Comparison of ENCODE assay signal across 24 cellular contexts in the genomic region with DNA sequence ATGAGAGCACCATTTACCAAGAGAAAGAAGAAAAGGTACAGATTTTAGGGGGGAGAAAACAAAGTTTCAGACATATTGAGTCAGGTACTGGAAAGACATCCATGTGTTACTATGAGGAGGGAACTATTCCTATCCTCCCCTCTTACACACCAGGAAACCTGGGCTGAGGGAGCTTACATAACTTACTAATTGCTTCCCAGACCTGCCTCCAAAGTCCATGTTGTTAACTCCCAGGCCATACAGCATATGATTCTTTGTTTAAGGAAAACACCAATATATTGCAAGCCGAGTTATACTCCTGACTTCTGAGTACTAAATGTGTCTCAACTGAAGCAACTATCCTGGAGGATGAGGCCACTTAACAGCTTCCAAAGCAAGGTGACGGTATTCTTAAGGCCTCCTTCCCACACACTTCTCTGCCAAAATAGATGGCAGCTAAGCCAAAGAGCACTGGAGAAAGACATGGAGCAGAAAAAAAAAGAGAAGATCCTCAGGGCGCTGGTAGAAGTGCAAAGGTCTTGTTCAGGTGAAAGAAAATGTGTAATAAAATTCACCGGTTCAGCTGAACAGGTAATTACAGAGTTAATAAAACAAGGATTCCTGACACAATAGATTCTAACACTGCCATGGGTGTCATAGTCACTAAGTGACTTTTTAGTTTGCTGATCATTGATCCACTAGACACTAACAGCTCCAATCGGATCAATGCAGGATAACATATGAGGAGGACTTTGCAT.
DNase-seq lines count a peak whose midpoint lies in the region; ATAC-seq, FAIRE-seq and TF ChIP-seq lines count a peak whose summit lies in the region.
"Had no signal": no experiment of that assay in that cellular context is flagged by ENCODE, and none has a peak within 500 bp of the region (broad histone marks: within the 10 kb centered on the region; RNA-seq: fewer than 3 reads in every experiment).

No MANE protein-coding gene starts in this region.

- in situ Hi-C loops in K562 (cut with MboI): no loop called here
- in situ Hi-C loops in transverse colon (cut with MboI; ENCODE audit: low pct_ligation_motif_present in 1 of 4, low pct_unique_long_range_greater_than_20kb in 1 of 4, low sequenced_read_pairs in 3 of 4): no loop called here

- 47% methylated on average over 5 of the region's 5 CpGs for WGBS in K562 (ENCODE audit: insufficient coverage, low coverage, missing lambda C conversion rate)
- WGBS in transverse colon (ENCODE audit: low coverage in 1 of 2), 2 donors: 51 to 61% methylated on average over 4 to 5 of the region's 5 CpGs

- no peaks in the 10 kb centered on the region for H3K9me3 Mint-ChIP-seq in activated naive CD8-positive, alpha-beta T cell (ENCODE audit: low read depth)
- H3K9me3 Mint-ChIP-seq in activated naive CD8-positive, alpha-beta T cell treated with anti-CD3 and anti-CD28 coated beads, Interleukin-2, amount 50 U/mL, for 24 hours: no peaks in the 10 kb centered on the region
- H3K9me3 Mint-ChIP-seq: HFFc6 had no signal

- no peaks in the 10 kb centered on the region for H3K79me2 ChIP-seq in K562 (ENCODE audit: control insufficient read depth, insufficient read depth, low read length)

- H3K4me3 Mint-ChIP-seq in activated naive CD8-positive, alpha-beta T cell: no peak overlapping the region
- no peak overlapping the region for H3K4me3 Mint-ChIP-seq in activated naive CD8-positive, alpha-beta T cell treated with anti-CD3 and anti-CD28 coated beads, Interleukin-2, amount 50 U/mL, for 24 hours
- H3K4me3 Mint-ChIP-seq: HFFc6 had no signal

- FAIRE-seq in K562 (lab: Jason Lieb, UNC): no peak
- FAIRE-seq: D721Med, HTR-8/SVneo had no signal

- CTCF ChIA-PET in K562 (lab: Yijun Ruan, JAX; ENCODE audit: low intra/inter-chr PET ratio): no interaction called here

- H3K36me3 ChIP-seq in K562 (ENCODE audit: control insufficient read depth, insufficient read depth, low read length): no peaks in the 10 kb centered on the region
- H3K36me3 ChIP-seq in mucosa of descending colon (ENCODE audit: low read depth): no peaks in the 10 kb centered on the region
- no peaks in the 10 kb centered on the region for H3K36me3 ChIP-seq in transverse colon
- H3K36me3 ChIP-seq: HAP-1, MG63 had no signal

- intact Hi-C loops in K562 (cut with micrococcal nuclease): no loop called here
- intact Hi-C loops in mucosa of descending colon (cut with DNase I, micrococcal nuclease): no loop called here
- intact Hi-C loops in transverse colon (cut with DNase I; ENCODE audit: low total_unique reads): no loop called here

- H3K4me2 ChIP-seq in K562 (ENCODE audit: insufficient read depth, low read length): no peak overlapping the region

- H3K27me3 Mint-ChIP-seq in activated naive CD8-positive, alpha-beta T cell: no peaks in the 10 kb centered on the region
- no peaks in the 10 kb centered on the region for H3K27me3 Mint-ChIP-seq in activated naive CD8-positive, alpha-beta T cell treated with anti-CD3 and anti-CD28 coated beads, Interleukin-2, amount 50 U/mL, for 24 hours

- no peaks in the 10 kb centered on the region for H3K27me3 ChIP-seq in K562 (ENCODE audit: control insufficient read depth in 2 of 2, insufficient read depth in 2 of 2, low read length in 2 of 2)
- H3K27me3 ChIP-seq in transverse colon: peaks cover 4% of the 10 kb centered on the region
- H3K27me3 ChIP-seq: MG63 had no signal

- BruUV-seq in K562 (replicated peaks; lab: Mats Ljungman, UMichigan): no TSS peak

- TF ChIP-seq CTCF in K562 (IDR thresholded peaks at IDR 0.05 in 2 of 3, conservative IDR thresholded peaks at IDR 0.05 in 1 of 3; ENCODE audit: insufficient read depth in 2 of 3, low read depth in 1 of 3, low read length in 3 of 3) (no peak), mucosa of descending colon (IDR thresholded peaks at IDR 0.05) (no peak), transverse colon (IDR thresholded peaks at IDR 0.05) (no peak)

- H3K9me3 ChIP-seq in K562 (replicated peaks; ENCODE audit: control insufficient read depth, insufficient read depth, low read depth, low read length): no peaks in the 10 kb centered on the region
- no peaks in the 10 kb centered on the region for H3K9me3 ChIP-seq in mucosa of descending colon
- H3K9me3 ChIP-seq in transverse colon: no peaks in the 10 kb centered on the region
- H3K9me3 ChIP-seq: HAP-1, MG63 had no signal

- TF ChIP-seq RAD21 in K562 (CRISPR knock-in tag; conservative IDR thresholded peaks at IDR 0.05 in 1 of 2, IDR thresholded peaks at IDR 0.05 in 1 of 2): no peak

- H4K20me1 ChIP-seq in K562 (replicated peaks; ENCODE audit: control insufficient read depth, insufficient read depth, low read length): no peaks in the 10 kb centered on the region

- H3K36me3 Mint-ChIP-seq in activated naive CD8-positive, alpha-beta T cell: peaks cover 12% of the 10 kb centered on the region
- H3K36me3 Mint-ChIP-seq in activated naive CD8-positive, alpha-beta T cell treated with anti-CD3 and anti-CD28 coated beads, Interleukin-2, amount 50 U/mL, for 24 hours (ENCODE audit: low read depth): peaks cover 9% of the 10 kb centered on the region

- H3K4me1 ChIP-seq in K562 (replicated peaks in 1 of 2; ENCODE audit: control insufficient read depth in 2 of 2, insufficient read depth in 2 of 2, low read length in 2 of 2) (peaks cover 0 to 15% of the 10 kb centered on the region in 2 experiments; a peak in 2 of 5 replicates), mucosa of descending colon (ENCODE audit: low read depth) (no peaks in the 10 kb centered on the region), transverse colon (peaks cover 0 to 13% (median 4%) of the 10 kb centered on the region in 4 donors)
- H3K4me1 ChIP-seq: HAP-1 had no signal

- H2AFZ ChIP-seq in K562 (ENCODE audit: low read depth, low read length): peak overlapping the region; percentile 81

- no peak overlapping the region for H3K9ac ChIP-seq in K562 (ENCODE audit: insufficient read depth in 1 of 2, low read depth in 2 of 2, low read length in 2 of 2)

- H3K27ac ChIP-seq in K562 (ENCODE audit: extremely low read depth, low read depth, low read length): no peak overlapping the region
- H3K27ac ChIP-seq in transverse colon: peak overlapping the region; percentile 62 to 74 (median 68)
- H3K27ac ChIP-seq: RWPE1 had no signal

- H3K4me3 ChIP-seq in K562: no peak overlapping the region
- H3K4me3 ChIP-seq in mucosa of descending colon: no peak overlapping the region
- H3K4me3 ChIP-seq in transverse colon: peak overlapping the region in 1 of 4 donors; percentile 6
- H3K4me3 ChIP-seq: HAP-1, MG63 had no signal

- peak overlapping the region; percentile 1 for H3K27ac Mint-ChIP-seq in activated naive CD8-positive, alpha-beta T cell
- no peak overlapping the region for H3K27ac Mint-ChIP-seq in activated naive CD8-positive, alpha-beta T cell treated with anti-CD3 and anti-CD28 coated beads, Interleukin-2, amount 50 U/mL, for 24 hours
- H3K27ac Mint-ChIP-seq: HFFc6 had no signal

- DNase-seq in activated naive CD8-positive, alpha-beta T cell treated with anti-CD3 and anti-CD28 coated beads, Interleukin-2, amount 50 U/mL, for 24 hours: no peak
- DNase-seq in K562 (ENCODE audit: extremely low read depth in 1 of 4, low spot score in 3 of 4) (no peak), mucosa of descending colon (peak in 1 of 3 donors; percentile 50), transverse colon (peak; percentile 16), COR-L47 (lab: John Stamatoyannopoulos, UW) (no peak), NCI-H446 treated with DMSO at 0.1 percent for 48 hours (lab: John Stamatoyannopoulos, UW) (no peak)
- DNase-seq: 8988T, DMS53, GOT3, HFFc6, KBM-7, MG63, NCI-H1105 treated with DMSO at 0.1 percent for 48 hours, NCI-H146, NCI-H1930, NCI-H2107, NCI-H524 treated with DMSO at 0.1 percent for 48 hours, SHP77 treated with DMSO at 0.1 percent for 48 hours had no signal

- TF ChIP-seq EP300 in K562 (IDR thresholded peaks at IDR 0.05; ENCODE audit: low read length) (no peak), transverse colon (IDR thresholded peaks at IDR 0.05; ENCODE audit: low read depth) (no peak)

- H3K4me1 Mint-ChIP-seq in activated naive CD8-positive, alpha-beta T cell (ENCODE audit: low read depth): peaks cover 17% of the 10 kb centered on the region
- H3K4me1 Mint-ChIP-seq in activated naive CD8-positive, alpha-beta T cell treated with anti-CD3 and anti-CD28 coated beads, Interleukin-2, amount 50 U/mL, for 24 hours: peaks cover 16% of the 10 kb centered on the region

- no peaks in the 10 kb centered on the region for H3K9me1 ChIP-seq in K562 (ENCODE audit: control insufficient read depth, insufficient read depth, low read length)

- POLR2A ChIA-PET in K562 (lab: Yijun Ruan, JAX): interaction anchor here (1.2 to 2.5 kb wide), 2 partner anchors 10 to 13 kb away, joined by 4 to 10 read pairs; no protein-coding TSS in a partner anchor

- no peak for ATAC-seq in activated naive CD8-positive, alpha-beta T cell treated with anti-CD3 and anti-CD28 coated beads, Interleukin-2, amount 50 U/mL, for 24 hours
- ATAC-seq in K562 (no peak), mucosa of descending colon (peak; percentile 97), GM21381 (IDR thresholded peaks at IDR 0.05; ENCODE audit: unreplicated experiment) (no peak)

- no peak for TF ChIP-seq POLR2A in K562 (conservative IDR thresholded peaks at IDR 0.05)
- TF ChIP-seq POLR2A in transverse colon (IDR thresholded peaks at IDR 0.05): no peak

TF ChIP-seq in K562, 482 proteins besides CTCF, POLR2A, EP300 and RAD21 (continues in another document):
- TF ChIP-seq, protein P1, sequence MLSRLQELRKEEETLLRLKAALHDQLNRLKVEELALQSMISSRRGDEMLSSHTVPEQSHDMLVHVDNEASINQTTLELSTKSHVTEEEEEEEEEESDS (CRISPR knock-in tag; IDR thresholded peaks at IDR 0.05): no peak
- TF ChIP-seq, protein P2, sequence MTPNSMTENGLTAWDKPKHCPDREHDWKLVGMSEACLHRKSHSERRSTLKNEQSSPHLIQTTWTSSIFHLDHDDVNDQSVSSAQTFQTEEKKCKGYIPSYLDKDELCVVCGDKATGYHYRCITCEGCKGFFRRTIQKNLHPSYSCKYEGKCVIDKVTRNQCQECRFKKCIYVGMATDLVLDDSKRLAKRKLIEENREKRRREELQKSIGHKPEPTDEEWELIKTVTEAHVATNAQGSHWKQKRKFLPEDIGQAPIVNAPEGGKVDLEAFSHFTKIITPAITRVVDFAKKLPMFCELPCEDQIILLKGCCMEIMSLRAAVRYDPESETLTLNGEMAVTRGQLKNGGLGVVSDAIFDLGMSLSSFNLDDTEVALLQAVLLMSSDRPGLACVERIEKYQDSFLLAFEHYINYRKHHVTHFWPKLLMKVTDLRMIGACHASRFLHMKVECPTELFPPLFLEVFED (CRISPR knock-in tag; conservative IDR thresholded peaks at IDR 0.05): no peak
- TF ChIP-seq ZNF436 (CRISPR knock-in tag; IDR thresholded peaks at IDR 0.05) (no peak), ZBTB8A (IDR thresholded peaks at IDR 0.05; ENCODE audit: partially characterized antibody) (no peak)
